11 cellular contexts compared by ENCODE assay signal in the genomic region with DNA sequence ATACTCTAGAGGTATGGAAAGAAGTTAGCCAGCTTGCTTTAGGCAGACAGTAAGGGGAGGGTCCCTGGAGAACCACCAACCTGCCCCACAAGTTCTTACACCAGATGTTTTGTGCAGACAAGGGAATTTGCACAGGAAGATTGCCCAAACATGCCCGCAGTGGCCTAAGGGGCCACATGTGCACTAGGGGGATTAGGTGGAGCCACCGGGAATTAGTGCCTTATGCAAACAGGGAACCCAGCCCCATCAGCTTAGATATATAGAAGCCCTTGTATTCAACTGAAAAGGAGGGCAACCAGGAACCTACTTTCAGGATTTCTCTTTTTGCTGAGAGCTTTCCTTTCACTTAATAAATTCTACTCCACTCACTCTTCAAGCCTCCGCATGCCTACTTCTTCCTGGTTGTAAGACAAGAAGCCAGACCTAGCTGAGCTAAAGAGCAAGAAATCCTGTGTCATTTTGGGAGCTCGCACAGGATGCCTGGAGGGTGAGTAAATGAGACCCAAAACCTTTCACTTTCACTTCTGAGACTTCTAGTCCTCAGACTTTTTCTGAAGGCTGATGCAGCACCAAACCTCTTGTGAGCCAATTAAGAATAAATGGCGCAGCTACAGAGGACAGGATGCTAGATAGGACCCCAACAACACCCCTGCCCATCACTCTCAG.
DNase-seq lines count a peak whose midpoint lies in the region; ATAC-seq and TF ChIP-seq lines count a peak whose summit lies in the region.
"Had no signal": no experiment of that assay in that cellular context is flagged by ENCODE, and none has a peak within 500 bp of the region (broad histone marks: within the 10 kb centered on the region; RNA-seq: fewer than 3 reads in every experiment).

No MANE protein-coding gene starts in this region.

- TF ChIP-seq RAD21 in IMR-90 (IDR thresholded peaks at IDR 0.05; ENCODE audit: low read length), result no peak

- H3K4me2 ChIP-seq in IMR-90 (ENCODE audit: low read depth, low read length), result no peak overlapping the region

- H3K9ac ChIP-seq in IMR-90 (ENCODE audit: low read depth, low read length), result no peak overlapping the region

- no peaks in the 10 kb centered on the region for H3K36me3 ChIP-seq in IMR-90 (ENCODE audit: control insufficient read depth, insufficient read depth, low read length)
- H3K36me3 ChIP-seq: SJSA1 had no signal

- dilution Hi-C loops in IMR-90 (cut with HindIII; ENCODE audit: low sequenced_read_pairs, unreplicated experiment), result no loop called here

- CTCF ChIA-PET in IMR-90 (lab: Yijun Ruan, JAX), result no interaction called here
- CTCF ChIA-PET in CD4-positive, alpha-beta T cell (lab: Charles Lee), result no interaction called here

- H3K4me1 Mint-ChIP-seq in CD4-positive, alpha-beta T cell (ENCODE audit: low read depth), result no peaks in the 10 kb centered on the region

- no peaks in the 10 kb centered on the region for H3K79me1 ChIP-seq in IMR-90 (ENCODE audit: low read depth in 1 of 2, low read length in 2 of 2)

- no peak overlapping the region for H3K27ac ChIP-seq in IMR-90 (ENCODE audit: insufficient read depth, low read length)
- no peak overlapping the region for H3K27ac ChIP-seq in CD4-positive, alpha-beta T cell (ENCODE audit: low read depth, low read length)
- H3K27ac ChIP-seq: SJSA1 had no signal

- H3K4me1 ChIP-seq in IMR-90 (ENCODE audit: control insufficient read depth, insufficient read depth, low read length), result no peaks in the 10 kb centered on the region

- H3K27me3 ChIP-seq in IMR-90 (ENCODE audit: control insufficient read depth, insufficient read depth, low read length), result no peaks in the 10 kb centered on the region
- H3K27me3 ChIP-seq in CD4-positive, alpha-beta T cell (ENCODE audit: control insufficient read depth, insufficient read depth, low read length), result no peaks in the 10 kb centered on the region
- H3K27me3 ChIP-seq: SJSA1 had no signal

- H3K14ac ChIP-seq in IMR-90 (replicated peaks; ENCODE audit: low read depth, low read length), result no peak overlapping the region

- no TSS peak for BruUV-seq in IMR-90 (replicated peaks; lab: Mats Ljungman, UMichigan)

- no peak overlapping the region for H2AK5ac ChIP-seq in IMR-90 (ENCODE audit: low read depth, low read length)

- no peak for TF ChIP-seq POLR2A in IMR-90 (IDR thresholded peaks at IDR 0.05; ENCODE audit: low read depth, low read length)

- H3K9me3 ChIP-seq in IMR-90 (ENCODE audit: control insufficient read depth, insufficient read depth, low read length), result 0 out of 2 replicates have a peak, but pooled peaks cover 3% of the 10 kb centered on the region
- H3K9me3 ChIP-seq in CD4-positive, alpha-beta T cell (ENCODE audit: control insufficient read depth, low read length), result peaks cover 6% of the 10 kb centered on the region
- H3K9me3 ChIP-seq: SJSA1 had no signal

- H2AK9ac ChIP-seq in IMR-90 (replicated peaks; ENCODE audit: low read depth, low read length, poor library complexity), result no peak overlapping the region

- ATAC-seq in IMR-90 (ENCODE audit: low read depth), result no peak
- ATAC-seq in CD4-positive, alpha-beta T cell (ENCODE audit: poor library complexity), result no peak

- WGBS in IMR-90 (ENCODE audit: extremely low coverage in 2 of 2, insufficient read length in 1 of 2), 2 experiments, result 0% methylated on average over 1 of the region's 5 CpGs; no CpG with 5 or more reads in 1 of the 2 experiments

- H4K20me1 ChIP-seq in IMR-90 (ENCODE audit: insufficient read depth, low read length), result no peaks in the 10 kb centered on the region

- no peak overlapping the region for H3K4ac ChIP-seq in IMR-90 (ENCODE audit: low read depth, low read length)

- no peak overlapping the region for H3K18ac ChIP-seq in IMR-90 (ENCODE audit: low read depth, low read length)

- no peak overlapping the region for H3K4me3 ChIP-seq in IMR-90 (ENCODE audit: insufficient read depth, low read depth, low read length)
- H3K4me3 ChIP-seq: SJSA1 had no signal

- POLR2A ChIA-PET in IMR-90 (lab: Charles Lee; ENCODE audit: unreplicated experiment), result no interaction called here
- POLR2A ChIA-PET in CD4-positive, alpha-beta T cell (lab: Charles Lee), result no interaction called here

- no peak overlapping the region for H3K4me3 Mint-ChIP-seq in CD4-positive, alpha-beta T cell

- TF ChIP-seq CTCF in IMR-90 (conservative IDR thresholded peaks at IDR 0.05; ENCODE audit: low read depth, low read length), result no peak
- no peak for TF ChIP-seq CTCF in CD4-positive, alpha-beta T cell (IDR thresholded peaks at IDR 0.05)

- H3K23ac ChIP-seq in IMR-90 (ENCODE audit: low read depth, low read length), result no peak overlapping the region

- no peak overlapping the region for H3K56ac ChIP-seq in IMR-90 (ENCODE audit: extremely low read depth, insufficient read depth, low read length)

- no peak overlapping the region for H3K27ac Mint-ChIP-seq in CD4-positive, alpha-beta T cell

- H2BK120ac ChIP-seq in IMR-90 (ENCODE audit: low read depth, low read length), result no peak overlapping the region

- H3K27me3 Mint-ChIP-seq in CD4-positive, alpha-beta T cell, result peaks cover 3% of the 10 kb centered on the region

- no peaks in the 10 kb centered on the region for H3K9me1 ChIP-seq in IMR-90 (ENCODE audit: insufficient read depth, low read length)

- no peak overlapping the region for H2BK15ac ChIP-seq in IMR-90 (ENCODE audit: low read depth, low read length)

- H2BK20ac ChIP-seq in IMR-90 (ENCODE audit: low read depth, low read length), result no peak overlapping the region

- peaks cover 10% of the 10 kb centered on the region for H3K9me3 Mint-ChIP-seq in CD4-positive, alpha-beta T cell

- in situ Hi-C loops in IMR-90 (cut with MboI; ENCODE audit: low sequenced_read_pairs), result no loop called here

- no peak overlapping the region for H4K8ac ChIP-seq in IMR-90 (ENCODE audit: low read depth in 2 of 2, low read length in 2 of 2)

- no peak overlapping the region for H4K5ac ChIP-seq in IMR-90 (ENCODE audit: low read depth, low read length)

- no peak overlapping the region for H2AFZ ChIP-seq in IMR-90 (replicated peaks; ENCODE audit: low read length, poor library complexity)

- intact Hi-C loops in IMR-90 (cut with micrococcal nuclease), result no loop called here
- intact Hi-C loops in CD4-positive, alpha-beta T cell (cut with DNase I, micrococcal nuclease), result no loop called here

- DNase-seq in activated CD4-positive, alpha-beta T cell treated with anti-CD3 and anti-CD28 coated beads for 48 hours, result peak; percentile 10
- no peak for DNase-seq in activated CD4-positive, alpha-beta T cell treated with anti-CD3 and anti-CD28 coated beads, Interleukin-2, amount 50 U/mL, for 4 hours
- DNase-seq in HCEC 1CT, result peak; percentile 43
- DNase-seq in IMR-90, result peak; percentile 4
- peak; percentile 58 for DNase-seq in myocyte (ENCODE audit: low read depth)
- no peak for DNase-seq in germinal center (ENCODE audit: low spot score)
- no peak for DNase-seq in DMS79 treated with DMSO at 0.1 percent for 48 hours (lab: John Stamatoyannopoulos, UW)
- DNase-seq in CD4-positive, alpha-beta T cell, result no peak
- DNase-seq: NCI-H1105 treated with DMSO at 0.1 percent for 48 hours; stimulated activated naive CD4-positive, alpha-beta T cell treated with Interleukin-2 at 50 U/mL for 16 hours had no signal

- H2BK5ac ChIP-seq in IMR-90 (ENCODE audit: low read depth, low read length, poor library complexity, severe bottlenecking), result no peak overlapping the region

- no peaks in the 10 kb centered on the region for H3K36me3 Mint-ChIP-seq in CD4-positive, alpha-beta T cell (ENCODE audit: low read depth)

- H4K91ac ChIP-seq in IMR-90 (ENCODE audit: insufficient read depth, low read depth, low read length), result no peak overlapping the region

TF ChIP-seq in IMR-90, 13 proteins besides CTCF, POLR2A, EP300 and RAD21:
- no peak for TF ChIP-seq CHD1 (IDR thresholded peaks at IDR 0.05; ENCODE audit: low read depth, low read length)
- TF ChIP-seq RFX5 (IDR thresholded peaks at IDR 0.05; ENCODE audit: low read depth, low read length), result no peak
- no peak for TF ChIP-seq MAZ (IDR thresholded peaks at IDR 0.05; ENCODE audit: borderline replicate concordance, low read depth, low read length)
- no peak for TF ChIP-seq NFE2L2 (IDR thresholded peaks at IDR 0.05; ENCODE audit: low read depth, low read length)
- TF ChIP-seq CEBPB (IDR thresholded peaks at IDR 0.05; ENCODE audit: low read depth, low read length), result no peak
- no peak for TF ChIP-seq SMC3 (IDR thresholded peaks at IDR 0.05; ENCODE audit: low read depth, low read length)
- TF ChIP-seq MXI1 (IDR thresholded peaks at IDR 0.05; ENCODE audit: borderline replicate concordance, low read depth, low read length), result no peak
- no peak for TF ChIP-seq MAFK (IDR thresholded peaks at IDR 0.05; ENCODE audit: low read depth, low read length)
- no peak for TF ChIP-seq FOS (IDR thresholded peaks at IDR 0.05; ENCODE audit: low read depth, low read length)

Comparison
In these comparisons a context has a peak if more than half of its experiments do, and no peak if none do; other contexts are left out.
1. DNase-seq: peak in activated CD4-positive, alpha-beta T cell treated with anti-CD3 and anti-CD28 coated beads for 48 hours (single experiment), HCEC 1CT (single experiment), IMR-90 (single experiment) and myocyte (single experiment); none in activated CD4-positive, alpha-beta T cell treated with anti-CD3 and anti-CD28 coated beads, Interleukin-2, amount 50 U/mL, for 4 hours (0 of 2), germinal center (single experiment), DMS79 treated with DMSO at 0.1 percent for 48 hours (single experiment) and CD4-positive, alpha-beta T cell (0 of 10).